25 cellular contexts compared by ENCODE assay signal in the genomic region with DNA sequence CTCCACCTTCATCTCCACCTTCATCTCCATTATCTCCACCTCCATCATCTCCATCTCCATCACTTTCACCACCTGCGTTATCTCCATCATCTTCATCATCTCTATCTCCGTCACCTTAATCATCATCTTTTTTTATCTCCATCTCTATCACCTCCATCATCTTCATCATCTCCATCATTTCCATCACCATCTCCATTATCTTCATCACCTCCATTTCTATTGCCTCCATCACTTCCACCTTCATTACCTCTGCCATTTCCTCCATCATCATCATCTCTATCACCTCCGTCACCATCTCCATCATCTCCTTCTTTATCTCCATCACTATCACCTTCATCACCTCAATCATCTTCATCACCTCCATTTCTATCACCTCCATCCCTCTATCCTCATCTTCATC.
"Had no signal": no experiment of that assay in that cellular context is flagged by ENCODE, and none has a peak within 500 bp of the region (broad histone marks: within the 10 kb centered on the region; RNA-seq: fewer than 3 reads in every experiment).

No MANE protein-coding gene starts in this region.

- H3K4me1 ChIP-seq: left ventricle myocardium inferior, right atrium auricular region, suprapubic skin, tibial artery, upper lobe of right lung, uterus had no signal

- DNase-seq: islet precursor cell; left ventricle myocardium inferior; midbrain; mucosa of descending colon; naive thymus-derived CD4-positive, alpha-beta T cell; ovary; stimulated activated CD4-positive, alpha-beta T cell treated with anti-CD3 and anti-CD28 coated beads, Interleukin-12 subunit alpha, Interleukin-12 subunit beta, amount 100 ng/mL, for 4 hours; stimulated activated CD4-positive, alpha-beta T cell treated with anti-CD3 and anti-CD28 coated beads, Interleukin-15, amount 100 ng/mL, for 24 hours; stimulated activated CD4-positive, alpha-beta T cell treated with anti-CD3 and anti-CD28 coated beads, Interleukin-4, amount 100 ng/mL, for 24 hours; stimulated activated naive CD4-positive, alpha-beta T cell; tibial artery; trophoblast cell; upper lobe of right lung; uterus had no signal

- H3K4me3 ChIP-seq: left ventricle myocardium inferior, lung, mucosa of descending colon, ovary, right atrium auricular region, skin epidermis, suprapubic skin, thoracic aorta, tibial artery, upper lobe of right lung, uterus had no signal

- H3K27me3 Mint-ChIP-seq: progenitor cell of endocrine pancreas; stimulated activated naive CD8-positive, alpha-beta T cell treated with anti-CD3 and anti-CD28 coated beads, Interleukin-15, Interleukin-2, amounts not matched to agents 100 ng/mL and 50 ng/mL, for 24 hours had no signal

- ATAC-seq: mucosa of descending colon; naive thymus-derived CD4-positive, alpha-beta T cell; natural killer cell treated with Interleukin-12 subunit alpha and Interleukin-12 subunit beta and Interleukin-15 and Interleukin-18, amount 100 ng/mL, for 72 hours; sciatic nerve; stimulated activated effector memory CD8-positive, alpha-beta T cell treated with anti-CD3 and anti-CD28 coated beads, Interleukin-12 subunit alpha, Interleukin-12 subunit beta, amount 100 ng/mL, for 72 hours; upper lobe of right lung had no signal

- H3K27me3 ChIP-seq: ovary, right atrium auricular region, upper lobe of right lung, uterus had no signal

- H3K27ac Mint-ChIP-seq: memory B cell; naive thymus-derived CD4-positive, alpha-beta T cell; natural killer cell treated with Interleukin-12 subunit alpha and Interleukin-12 subunit beta and Interleukin-15 and Interleukin-18, amount 100 ng/mL, for 72 hours; progenitor cell of endocrine pancreas; stimulated activated effector memory CD8-positive, alpha-beta T cell treated with anti-CD3 and anti-CD28 coated beads, Interleukin-12 subunit alpha, Interleukin-12 subunit beta, amount 100 ng/mL, for 72 hours; stimulated activated naive CD8-positive, alpha-beta T cell treated with anti-CD3 and anti-CD28 coated beads, Interleukin-15, Interleukin-2, amounts not matched to agents 100 ng/mL and 50 ng/mL, for 24 hours had no signal

- H3K4me1 Mint-ChIP-seq: memory B cell; stimulated activated effector memory CD8-positive, alpha-beta T cell treated with anti-CD3 and anti-CD28 coated beads, Interleukin-12 subunit alpha, Interleukin-12 subunit beta, amount 100 ng/mL, for 72 hours had no signal

- H3K36me3 ChIP-seq: left ventricle myocardium inferior, ovary, right atrium auricular region, suprapubic skin, thoracic aorta, tibial artery, upper lobe of right lung, uterus had no signal

- H3K9me3 ChIP-seq: mucosa of descending colon, ovary, suprapubic skin, thoracic aorta, upper lobe of right lung had no signal

- H3K27ac ChIP-seq: left ventricle myocardium inferior, ovary, right atrium auricular region, skin epidermis, suprapubic skin, thoracic aorta, tibial artery, upper lobe of right lung, uterus had no signal

- H3K36me3 Mint-ChIP-seq: natural killer cell treated with Interleukin-12 subunit alpha and Interleukin-12 subunit beta and Interleukin-15 and Interleukin-18, amount 100 ng/mL, for 72 hours; stimulated activated effector memory CD8-positive, alpha-beta T cell treated with anti-CD3 and anti-CD28 coated beads, Interleukin-12 subunit alpha, Interleukin-12 subunit beta, amount 100 ng/mL, for 72 hours had no signal

- H3K4me3 Mint-ChIP-seq: memory B cell; naive thymus-derived CD4-positive, alpha-beta T cell; natural killer cell treated with Interleukin-12 subunit alpha and Interleukin-12 subunit beta and Interleukin-15 and Interleukin-18, amount 100 ng/mL, for 72 hours; stimulated activated effector memory CD8-positive, alpha-beta T cell treated with anti-CD3 and anti-CD28 coated beads, Interleukin-12 subunit alpha, Interleukin-12 subunit beta, amount 100 ng/mL, for 72 hours; stimulated activated naive CD8-positive, alpha-beta T cell treated with anti-CD3 and anti-CD28 coated beads, Interleukin-15, Interleukin-2, amounts not matched to agents 100 ng/mL and 50 ng/mL, for 24 hours had no signal
